In the genomic region with DNA sequence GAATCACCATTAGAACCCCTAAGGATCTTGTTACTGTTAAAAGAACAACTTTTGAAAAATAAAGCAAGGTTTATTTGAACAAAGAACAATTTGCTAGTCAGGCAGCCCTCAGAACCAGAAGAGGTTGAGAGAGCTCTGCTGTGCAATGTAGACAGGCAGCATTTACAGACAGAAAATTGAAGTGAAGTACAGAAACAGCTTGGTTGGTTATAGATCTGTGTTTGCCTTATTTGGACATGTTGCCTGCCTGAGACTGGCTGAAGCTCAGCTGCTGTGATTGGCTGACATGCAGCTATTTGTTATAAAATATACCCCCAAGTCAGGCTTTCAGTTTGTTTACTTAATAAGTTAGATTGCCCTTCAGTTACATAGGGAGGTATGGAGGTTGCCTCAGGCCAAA, we compare ENCODE assay signal across 23 cellular contexts. TPM values are rescaled to one million over a fixed set of nuclear protein-coding genes. Genes with fewer than 3 reads are reported as not detected.
A peak's percentile ranks its signal among the peaks of the same experiment; 100 is the strongest.
DNase-seq lines count a peak whose midpoint lies in the region; FAIRE-seq and TF ChIP-seq lines count a peak whose summit lies in the region.
"Had no signal": no experiment of that assay in that cellular context is flagged by ENCODE, and none has a peak within 500 bp of the region (broad histone marks: within the 10 kb centered on the region; RNA-seq: fewer than 3 reads in every experiment).

No MANE protein-coding gene starts in this region.

- H3K4me3 ChIP-seq in GM12865 (ENCODE audit: low read depth, low read length): no peak overlapping the region
- H3K4me3 ChIP-seq: hepatocyte, prostate gland, spleen, suprapubic skin had no signal

- TF ChIP-seq POLR2A in H54 (IDR thresholded peaks at IDR 0.05; ENCODE audit: low read depth, low read length): no peak

- no peak for TF ChIP-seq CTCF in GM12865 (IDR thresholded peaks at IDR 0.05; ENCODE audit: insufficient read depth, low read depth, low read length, missing control alignments)

- FAIRE-seq in H54 (lab: Jason Lieb, UNC): peak; percentile 11
- FAIRE-seq: G401.6, GM12891 had no signal

- DNase-seq in GM12865 (ENCODE audit: low read depth): peak; percentile 13
- DNase-seq in H54 (ENCODE audit: insufficient read length, low spot score): no peak
- DNase-seq in amniotic epithelial cell (ENCODE audit: low read depth): peak; percentile 29
- DNase-seq in iPS-NIHi11 (ENCODE audit: low spot score): peak; percentile 6
- no peak for DNase-seq in midbrain (lab: John Stamatoyannopoulos, UW)
- DNase-seq in occipital lobe (lab: John Stamatoyannopoulos, UW): no peak
- no peak for DNase-seq in GM03348 (ENCODE audit: low spot score)
- DNase-seq: activated naive CD8-positive, alpha-beta T cell treated with anti-CD3 and anti-CD28 coated beads, Interleukin-2, amount 50 U/mL, for 24 hours; BE2C; Caco-2; caudate nucleus; effector memory CD4-positive, alpha-beta T cell; spleen had no signal

RNA-seq across cellular contexts. Expression of a gene that starts 12.5 kb away (rescaled TPM):
- 0.94 TPM for total RNA-seq in occipital lobe
- total RNA-seq: activated T-helper 2 cell treated with anti-CD3 and anti-CD28 coated beads, Interferon-gamma antibody, Interleukin-2, Interleukin-4, amounts not matched to agents 10 μg/mL and 5 μg/mL and 100 μg/mL, durations not matched to agents 14 hours and 24 hours and 36 hours; Caco-2; HT1080; kidney epithelial cell; natural killer cell treated with Interleukin-12 subunit alpha and Interleukin-12 subunit beta and Interleukin-15 and Interleukin-18, amount 100 ng/mL, for 72 hours; SK-MEL-5 had no signal

Comparison
In these comparisons a context has a peak if more than half of its experiments do, and no peak if none do; other contexts are left out.
1. DNase-seq: peak in GM12865 (single experiment), amniotic epithelial cell (single experiment) and iPS-NIHi11 (single experiment); none in H54 (single experiment), midbrain (single experiment), occipital lobe (single experiment) and GM03348 (single experiment).